In the genomic region with DNA sequence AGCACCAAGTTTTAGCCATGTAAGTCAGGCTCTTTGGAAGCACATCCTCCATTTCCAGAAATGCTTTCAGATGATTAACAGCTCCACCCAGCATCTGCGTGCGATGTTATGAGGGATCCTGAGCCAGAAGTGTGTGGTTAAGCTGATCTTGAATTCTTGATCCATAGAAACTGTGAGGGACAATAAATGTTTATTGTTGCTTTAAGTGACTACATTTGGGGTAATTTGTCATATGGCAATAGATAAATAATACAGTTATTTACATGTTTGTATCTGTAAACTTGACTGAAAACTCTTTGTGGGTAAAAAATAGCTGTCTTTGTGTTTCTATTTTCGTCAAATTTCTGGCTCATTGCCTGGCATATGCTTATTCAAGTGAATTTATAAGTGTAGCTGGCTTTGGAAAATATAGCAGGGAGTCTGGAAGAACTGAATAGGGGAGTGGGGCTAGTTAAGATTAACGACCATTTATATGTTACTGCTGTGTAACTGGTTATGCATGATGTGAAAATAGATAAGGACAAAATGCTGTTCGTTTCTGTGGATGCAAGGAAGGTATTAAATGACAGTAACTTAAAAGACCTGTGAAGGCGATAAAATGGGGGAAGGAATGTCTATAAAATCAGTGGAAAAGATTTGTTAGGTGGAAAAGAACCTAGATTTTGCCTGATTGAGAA, we compare ENCODE assay signal across 26 cellular contexts.
"Had no signal": no experiment of that assay in that cellular context is flagged by ENCODE, and none has a peak within 500 bp of the region (broad histone marks: within the 10 kb centered on the region; RNA-seq: fewer than 3 reads in every experiment).

No MANE protein-coding gene starts in this region.

- H3K4me1 ChIP-seq: breast epithelium, esophagus muscularis mucosa, right lobe of liver, uterus had no signal

- DNase-seq: activated B cell treated with CpG ODN at 0.5 μM for 24 hours; activated CD4-positive, alpha-beta T cell treated with anti-CD3 and anti-CD28 coated beads for 36 hours; activated CD8-positive, alpha-beta memory T cell treated with anti-CD3 and anti-CD28 coated beads, Interleukin-2, amount 10 ng/mL, durations not matched to agents 7 days and 5 days; activated CD8-positive, alpha-beta T cell treated with anti-CD3 and anti-CD28 coated beads, Interleukin-2, amount 10 ng/mL, durations not matched to agents 7 days and 5 days; activated naive CD4-positive, alpha-beta T cell; activated T-cell treated with anti-CD3 and anti-CD28 coated beads, Interleukin-2, amount 50 U/mL, for 48 hours; endodermal cell; left ventricle myocardium superior; naive thymus-derived CD4-positive, alpha-beta T cell; ovary; right lobe of liver; stimulated activated CD4-positive, alpha-beta T cell treated with anti-CD3 and anti-CD28 coated beads, Interleukin-4, amount 100 ng/mL, for 24 hours; T-helper 2 cell; uterus had no signal

- H3K27me3 ChIP-seq: breast epithelium, esophagus muscularis mucosa, ovary, right lobe of liver, uterus had no signal

- H3K27me3 Mint-ChIP-seq: dendritic cell treated with granulocyte-macrophage colony-stimulating factor and Interleukin-4, amounts not matched to agents 40 ng/mL and 50 ng/mL, for 4 days; progenitor cell of endocrine pancreas; stimulated activated naive CD8-positive, alpha-beta T cell treated with anti-CD3 and anti-CD28 coated beads, Interleukin-15, Interleukin-2, amounts not matched to agents 100 ng/mL and 50 ng/mL, for 24 hours; type B pancreatic cell had no signal

- H3K27ac ChIP-seq: breast epithelium, esophagus muscularis mucosa, ovary, right lobe of liver, skin epidermis, uterus had no signal

- H3K36me3 ChIP-seq: breast epithelium, esophagus muscularis mucosa, ovary, right lobe of liver, uterus had no signal

- H3K9me3 ChIP-seq: ovary, right lobe of liver, uterus had no signal

- H3K36me3 Mint-ChIP-seq: activated CD8-positive, alpha-beta memory T cell treated with anti-CD3 and anti-CD28 coated beads, Interleukin-2, amount 10 ng/mL, durations not matched to agents 7 days and 5 days; activated naive CD4-positive, alpha-beta T cell treated with anti-CD3 and anti-CD28 coated beads, Interleukin-2, amount 50 U/mL, for 72 hours; naive thymus-derived CD4-positive, alpha-beta T cell; stimulated activated effector memory CD8-positive, alpha-beta T cell treated with anti-CD3 and anti-CD28 coated beads, Interleukin-12 subunit alpha, Interleukin-12 subunit beta, amount 100 ng/mL, for 72 hours; type B pancreatic cell had no signal

- H3K27ac Mint-ChIP-seq: activated B cell treated with CpG ODN at 0.5 μM for 24 hours; activated CD4-positive, alpha-beta T cell treated with anti-CD3 and anti-CD28 coated beads for 36 hours; activated CD8-positive, alpha-beta memory T cell treated with anti-CD3 and anti-CD28 coated beads, Interleukin-2, amount 10 ng/mL, durations not matched to agents 7 days and 5 days; activated CD8-positive, alpha-beta T cell treated with anti-CD3 and anti-CD28 coated beads, Interleukin-2, amount 10 ng/mL, durations not matched to agents 7 days and 5 days; activated naive CD4-positive, alpha-beta T cell treated with anti-CD3 and anti-CD28 coated beads, Interleukin-2, amount 50 U/mL, for 72 hours; activated T-helper 2 cell treated with anti-CD3 and anti-CD28 coated beads, Interferon-gamma antibody, Interleukin-2, Interleukin-4, amounts not matched to agents 10 μg/mL and 5 μg/mL and 100 μg/mL, durations not matched to agents 14 hours and 24 hours and 36 hours; dendritic cell treated with granulocyte-macrophage colony-stimulating factor and Interleukin-4, amounts not matched to agents 40 ng/mL and 50 ng/mL, for 4 days; endodermal cell; naive thymus-derived CD4-positive, alpha-beta T cell; progenitor cell of endocrine pancreas; stimulated activated effector memory CD8-positive, alpha-beta T cell treated with anti-CD3 and anti-CD28 coated beads, Interleukin-12 subunit alpha, Interleukin-12 subunit beta, amount 100 ng/mL, for 72 hours; stimulated activated naive CD8-positive, alpha-beta T cell treated with anti-CD3 and anti-CD28 coated beads, Interleukin-15, Interleukin-2, amounts not matched to agents 100 ng/mL and 50 ng/mL, for 24 hours; type B pancreatic cell had no signal

- H3K4me1 Mint-ChIP-seq: activated B cell treated with CpG ODN at 0.5 μM for 24 hours; activated CD4-positive, alpha-beta T cell treated with anti-CD3 and anti-CD28 coated beads for 36 hours; activated CD8-positive, alpha-beta memory T cell treated with anti-CD3 and anti-CD28 coated beads, Interleukin-2, amount 10 ng/mL, durations not matched to agents 7 days and 5 days; central memory CD8-positive, alpha-beta T cell; endodermal cell; naive thymus-derived CD4-positive, alpha-beta T cell; stimulated activated effector memory CD8-positive, alpha-beta T cell treated with anti-CD3 and anti-CD28 coated beads, Interleukin-12 subunit alpha, Interleukin-12 subunit beta, amount 100 ng/mL, for 72 hours had no signal

- H3K9me3 Mint-ChIP-seq: activated B cell treated with CpG ODN at 0.5 μM for 24 hours; central memory CD8-positive, alpha-beta T cell; stimulated activated effector memory CD8-positive, alpha-beta T cell treated with anti-CD3 and anti-CD28 coated beads, Interleukin-12 subunit alpha, Interleukin-12 subunit beta, amount 100 ng/mL, for 72 hours had no signal

- H3K4me3 ChIP-seq: breast epithelium, esophagus muscularis mucosa, ovary, right lobe of liver, skin epidermis, uterus had no signal

- H3K4me3 Mint-ChIP-seq: activated B cell treated with CpG ODN at 0.5 μM for 24 hours; activated CD4-positive, alpha-beta T cell treated with anti-CD3 and anti-CD28 coated beads for 36 hours; activated CD8-positive, alpha-beta memory T cell treated with anti-CD3 and anti-CD28 coated beads, Interleukin-2, amount 10 ng/mL, durations not matched to agents 7 days and 5 days; activated CD8-positive, alpha-beta T cell treated with anti-CD3 and anti-CD28 coated beads, Interleukin-2, amount 10 ng/mL, durations not matched to agents 7 days and 5 days; central memory CD8-positive, alpha-beta T cell; dendritic cell treated with granulocyte-macrophage colony-stimulating factor and Interleukin-4, amounts not matched to agents 40 ng/mL and 50 ng/mL, for 4 days; endodermal cell; naive thymus-derived CD4-positive, alpha-beta T cell; stimulated activated effector memory CD8-positive, alpha-beta T cell treated with anti-CD3 and anti-CD28 coated beads, Interleukin-12 subunit alpha, Interleukin-12 subunit beta, amount 100 ng/mL, for 72 hours; stimulated activated naive CD8-positive, alpha-beta T cell treated with anti-CD3 and anti-CD28 coated beads, Interleukin-15, Interleukin-2, amounts not matched to agents 100 ng/mL and 50 ng/mL, for 24 hours; type B pancreatic cell had no signal

- FAIRE-seq: islet of Langerhans had no signal
